15 cellular contexts compared by ENCODE assay signal in the genomic region with DNA sequence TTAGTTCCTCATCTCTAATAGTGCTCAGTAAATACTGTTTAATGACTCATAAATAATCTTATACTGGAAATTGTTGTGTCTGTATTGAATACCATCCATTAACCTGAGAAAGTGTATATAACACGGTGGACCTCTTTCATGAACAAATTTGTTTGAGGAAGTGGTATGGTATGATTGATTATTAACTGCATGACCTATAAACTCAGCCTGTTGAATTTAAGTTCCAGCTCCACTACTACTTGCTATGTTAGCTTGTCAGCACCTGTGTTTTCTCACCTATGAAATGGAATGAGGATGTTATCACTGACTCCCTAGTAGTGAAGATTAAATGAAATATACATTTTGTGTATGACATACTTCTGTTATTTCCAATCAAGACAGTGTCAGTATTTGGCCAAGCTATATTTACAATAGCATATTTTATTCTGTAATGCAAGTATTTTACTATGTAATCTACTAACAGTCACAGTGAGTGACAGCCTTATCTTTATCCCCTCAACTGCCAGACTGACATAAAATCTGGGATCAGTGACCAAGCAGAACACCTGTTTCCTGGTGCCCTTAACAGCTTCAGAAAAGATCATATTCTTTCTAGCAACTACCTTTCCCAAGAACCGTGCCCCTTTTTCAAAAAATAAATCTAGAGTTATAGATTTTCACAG.
DNase-seq lines count a peak whose midpoint lies in the region; ATAC-seq lines count a peak whose summit lies in the region.
"Had no signal": no experiment of that assay in that cellular context is flagged by ENCODE, and none has a peak within 500 bp of the region (broad histone marks: within the 10 kb centered on the region; RNA-seq: fewer than 3 reads in every experiment).

No MANE protein-coding gene starts in this region.

- H3K36me3 Mint-ChIP-seq in activated T-helper 2 cell treated with anti-CD3 and anti-CD28 coated beads, Interferon-gamma antibody, Interleukin-2, Interleukin-4, amounts not matched to agents 10 μg/mL and 5 μg/mL and 100 μg/mL, durations not matched to agents 14 hours and 24 hours and 36 hours (ENCODE audit: low read depth): peaks cover 11% of the 10 kb centered on the region

- H3K9me3 ChIP-seq in HAP-1: no peaks in the 10 kb centered on the region
- H3K9me3 ChIP-seq: testis had no signal

- H3K27ac Mint-ChIP-seq in activated T-helper 2 cell treated with anti-CD3 and anti-CD28 coated beads, Interferon-gamma antibody, Interleukin-2, Interleukin-4, amounts not matched to agents 10 μg/mL and 5 μg/mL and 100 μg/mL, durations not matched to agents 14 hours and 24 hours and 36 hours: peak overlapping the region; percentile 43

- peaks cover 11% of the 10 kb centered on the region for H3K9me3 Mint-ChIP-seq in activated T-helper 2 cell treated with anti-CD3 and anti-CD28 coated beads, Interferon-gamma antibody, Interleukin-2, Interleukin-4, amounts not matched to agents 10 μg/mL and 5 μg/mL and 100 μg/mL, durations not matched to agents 14 hours and 24 hours and 36 hours

- H3K4me3 ChIP-seq in HAP-1: no peak overlapping the region
- H3K4me3 ChIP-seq: testis had no signal

- ATAC-seq in GM19324 (IDR thresholded peaks at IDR 0.05; ENCODE audit: low FRiP score, unreplicated experiment): peak; percentile 54
- peak; percentile 52 for ATAC-seq in HG03097 (IDR thresholded peaks at IDR 0.05; ENCODE audit: low FRiP score, unreplicated experiment)

- peaks cover 4% of the 10 kb centered on the region for H3K27me3 Mint-ChIP-seq in activated T-helper 2 cell treated with anti-CD3 and anti-CD28 coated beads, Interferon-gamma antibody, Interleukin-2, Interleukin-4, amounts not matched to agents 10 μg/mL and 5 μg/mL and 100 μg/mL, durations not matched to agents 14 hours and 24 hours and 36 hours (ENCODE audit: low read depth)

- no peak for DNase-seq in activated T-helper 2 cell treated with anti-CD3 and anti-CD28 coated beads, Interferon-gamma antibody, Interleukin-2, Interleukin-4, amounts not matched to agents 10 μg/mL and 5 μg/mL and 100 μg/mL, durations not matched to agents 14 hours and 24 hours and 36 hours (ENCODE audit: low spot score)
- DNase-seq in renal cortical epithelial cell (ENCODE audit: low read depth) (peak; percentile 44), dedifferentiated amniotic fluid mesenchymal stem cell (ENCODE audit: extremely low spot score) (no peak), HAP-1 (ENCODE audit: low spot score in 2 of 2) (no peak)
- no peak for DNase-seq in activated T-cell treated with anti-CD3 and anti-CD28 coated beads, Interleukin-2, amount 50 U/mL, for 48 hours
- no peak for DNase-seq in stimulated activated naive CD4-positive, alpha-beta T cell treated with Interleukin-2 at 50 U/mL for 16 hours (lab: John Stamatoyannopoulos, UW)
- DNase-seq: activated T-cell treated with anti-CD3 and anti-CD28 coated beads, Interleukin-2, amount 50 U/mL, for 72 hours; COR-L47; NCI-H146; occipital lobe; stimulated activated CD4-positive, alpha-beta T cell treated with anti-CD3 and anti-CD28 coated beads, Interleukin-2, amount 100 ng/mL, for 48 hours; T1000; testis had no signal

- no peaks in the 10 kb centered on the region for H3K27me3 ChIP-seq in HAP-1 (ENCODE audit: low read depth)
- H3K27me3 ChIP-seq: testis had no signal

- peaks cover 52% of the 10 kb centered on the region for H3K4me1 Mint-ChIP-seq in activated T-helper 2 cell treated with anti-CD3 and anti-CD28 coated beads, Interferon-gamma antibody, Interleukin-2, Interleukin-4, amounts not matched to agents 10 μg/mL and 5 μg/mL and 100 μg/mL, durations not matched to agents 14 hours and 24 hours and 36 hours (ENCODE audit: low read depth)

- H3K4me1 ChIP-seq in HAP-1: no peaks in the 10 kb centered on the region

- intact Hi-C loops in activated T-helper 2 cell treated with anti-CD3 and anti-CD28 coated beads, Interferon-gamma antibody, Interleukin-2, Interleukin-4, amounts not matched to agents 10 μg/mL and 5 μg/mL and 100 μg/mL, durations not matched to agents 14 hours and 24 hours and 36 hours (cut with micrococcal nuclease): no loop called here

- no peaks in the 10 kb centered on the region for H3K36me3 ChIP-seq in HAP-1 (replicated peaks)

- H3K4me3 Mint-ChIP-seq in activated T-helper 2 cell treated with anti-CD3 and anti-CD28 coated beads, Interferon-gamma antibody, Interleukin-2, Interleukin-4, amounts not matched to agents 10 μg/mL and 5 μg/mL and 100 μg/mL, durations not matched to agents 14 hours and 24 hours and 36 hours (ENCODE audit: low read depth): no peak overlapping the region

- in situ Hi-C loops in HAP-1 (cut with MboI; ENCODE audit: low sequenced_read_pairs): no loop called here
